Comparison of ENCODE assay signal across 22 cellular contexts in the genomic region with DNA sequence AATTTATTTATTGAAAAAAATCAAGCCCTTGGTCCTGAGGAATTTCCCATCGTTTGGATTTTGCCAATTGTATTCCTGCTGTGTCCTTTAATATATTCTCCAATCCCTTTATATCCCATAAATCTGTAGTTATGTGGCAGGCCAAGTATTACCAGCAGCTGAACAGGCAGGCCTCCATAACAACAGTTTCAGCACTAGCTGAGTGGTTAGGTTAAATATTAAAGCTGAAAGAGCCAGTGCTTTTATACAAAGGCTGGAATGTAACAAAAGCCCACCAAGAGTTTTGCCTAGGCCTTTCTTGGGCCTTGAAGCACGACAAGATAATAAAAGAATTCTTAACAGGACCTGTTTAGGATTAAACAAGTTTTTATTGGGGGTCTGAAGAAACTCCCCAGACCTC.
DNase-seq lines count a peak whose midpoint lies in the region; ATAC-seq and TF ChIP-seq lines count a peak whose summit lies in the region.
"Had no signal": no experiment of that assay in that cellular context is flagged by ENCODE, and none has a peak within 500 bp of the region (broad histone marks: within the 10 kb centered on the region; RNA-seq: fewer than 3 reads in every experiment).

No MANE protein-coding gene starts in this region.

- CTCF ChIA-PET in activated CD8-positive, alpha-beta T cell treated with anti-CD3 and anti-CD28 coated beads for 36 hours (lab: Charles Lee): no interaction called here

- TF ChIP-seq CTCF in neural progenitor cell (IDR thresholded peaks at IDR 0.05): no peak
- no peak for TF ChIP-seq CTCF in activated CD8-positive, alpha-beta T cell treated with anti-CD3 and anti-CD28 coated beads for 36 hours (IDR thresholded peaks at IDR 0.05)

- no peak overlapping the region for H2AFZ ChIP-seq in neural progenitor cell (replicated peaks)

- no peaks in the 10 kb centered on the region for H3K4me1 ChIP-seq in neural progenitor cell
- H3K4me1 ChIP-seq: BLaER1 treated with 17β-estradiol and CSF1 and Interleukin-3, amounts not matched to agents 10 nM and 100 nM; Caco-2 had no signal

- no peaks in the 10 kb centered on the region for H3F3A ChIP-seq in neural progenitor cell (ENCODE audit: low read depth)

- ATAC-seq in HG03175 (IDR thresholded peaks at IDR 0.05; ENCODE audit: unreplicated experiment): no peak
- no peak for ATAC-seq in activated CD8-positive, alpha-beta T cell treated with anti-CD3 and anti-CD28 coated beads for 36 hours
- no peak for ATAC-seq in GM19035 (IDR thresholded peaks at IDR 0.05; ENCODE audit: unreplicated experiment)
- ATAC-seq: CD8-positive, alpha-beta T cell; GM12878 had no signal

- peaks cover 2% of the 10 kb centered on the region for H3K36me3 Mint-ChIP-seq in neural progenitor cell
- no peaks in the 10 kb centered on the region for H3K36me3 Mint-ChIP-seq in activated CD8-positive, alpha-beta T cell treated with anti-CD3 and anti-CD28 coated beads for 36 hours (ENCODE audit: low read depth)
- H3K36me3 Mint-ChIP-seq: CD8-positive, alpha-beta T cell had no signal

- H3K27ac ChIP-seq in neural progenitor cell: peak overlapping the region; percentile 26
- H3K27ac ChIP-seq: BLaER1 treated with 17β-estradiol and CSF1 and Interleukin-3, amounts not matched to agents 10 nM and 100 nM; C4-2B had no signal

- peaks cover 2% of the 10 kb centered on the region for H3K27me3 Mint-ChIP-seq in neural progenitor cell (ENCODE audit: insufficient read depth, low read depth)
- H3K27me3 Mint-ChIP-seq in activated CD8-positive, alpha-beta T cell treated with anti-CD3 and anti-CD28 coated beads for 36 hours: peaks cover 4% of the 10 kb centered on the region

- no peaks in the 10 kb centered on the region for H3K79me2 ChIP-seq in neural progenitor cell (ENCODE audit: low read depth)

- DNase-seq in kidney glomerular epithelial cell (lab: John Stamatoyannopoulos, UW) (peak; percentile 12), left kidney (ENCODE audit: low read depth, low spot score) (peak; percentile 53), neural progenitor cell (ENCODE audit: low spot score) (peak; percentile 18), renal cortical epithelial cell (ENCODE audit: low read depth) (peak; percentile 53), NCI-H2171 treated with DMSO at 0.1 percent for 48 hours (lab: John Stamatoyannopoulos, UW) (no peak)
- DNase-seq in activated CD8-positive, alpha-beta T cell treated with anti-CD3 and anti-CD28 coated beads for 36 hours: no peak
- DNase-seq: 8988T; AML-193; Caco-2; Calu3; CD4-positive, alpha-beta T cell; CD8-positive, alpha-beta T cell; DMS79; DND-41; EL; GDM1 had no signal

- no peak overlapping the region for H3K4me3 ChIP-seq in neural progenitor cell
- H3K4me3 ChIP-seq: BLaER1 treated with 17β-estradiol and CSF1 and Interleukin-3, amounts not matched to agents 10 nM and 100 nM; GM12878 had no signal

- peak overlapping the region; percentile 42 for H3K27ac Mint-ChIP-seq in neural progenitor cell
- no peak overlapping the region for H3K27ac Mint-ChIP-seq in activated CD8-positive, alpha-beta T cell treated with anti-CD3 and anti-CD28 coated beads for 36 hours
- H3K27ac Mint-ChIP-seq: B cell; CD4-positive, alpha-beta T cell; CD8-positive, alpha-beta T cell had no signal

- POLR2A ChIA-PET in activated CD8-positive, alpha-beta T cell treated with anti-CD3 and anti-CD28 coated beads for 36 hours (lab: Charles Lee): no interaction called here

- H3K9ac ChIP-seq in neural progenitor cell: no peak overlapping the region
- H3K9ac ChIP-seq: BLaER1 treated with 17β-estradiol and CSF1 and Interleukin-3, amounts not matched to agents 10 nM and 100 nM had no signal

- H3K27me3 ChIP-seq in neural progenitor cell: no peaks in the 10 kb centered on the region
- H3K27me3 ChIP-seq: BLaER1 treated with 17β-estradiol and CSF1 and Interleukin-3, amounts not matched to agents 10 nM and 100 nM had no signal

- H3K9me3 ChIP-seq in neural progenitor cell (ENCODE audit: low read depth): no peaks in the 10 kb centered on the region
- H3K9me3 ChIP-seq: BLaER1 treated with 17β-estradiol and CSF1 and Interleukin-3, amounts not matched to agents 10 nM and 100 nM; Caco-2 had no signal

- H3K4me3 Mint-ChIP-seq in neural progenitor cell: no peak overlapping the region
- H3K4me3 Mint-ChIP-seq in activated CD8-positive, alpha-beta T cell treated with anti-CD3 and anti-CD28 coated beads for 36 hours: no peak overlapping the region
- H3K4me3 Mint-ChIP-seq: B cell; CD4-positive, alpha-beta T cell; CD8-positive, alpha-beta T cell had no signal

- peaks cover 12% of the 10 kb centered on the region for H3K4me1 Mint-ChIP-seq in neural progenitor cell
- no peaks in the 10 kb centered on the region for H3K4me1 Mint-ChIP-seq in activated CD8-positive, alpha-beta T cell treated with anti-CD3 and anti-CD28 coated beads for 36 hours (ENCODE audit: low read depth)
- H3K4me1 Mint-ChIP-seq: B cell had no signal

- H3K36me3 ChIP-seq in neural progenitor cell: no peaks in the 10 kb centered on the region
- H3K36me3 ChIP-seq: BLaER1 treated with 17β-estradiol and CSF1 and Interleukin-3, amounts not matched to agents 10 nM and 100 nM had no signal

- intact Hi-C loops in activated CD8-positive, alpha-beta T cell treated with anti-CD3 and anti-CD28 coated beads for 36 hours (cut with micrococcal nuclease): no loop called here

- H4K20me1 ChIP-seq in neural progenitor cell (ENCODE audit: low read depth): no peaks in the 10 kb centered on the region
- H4K20me1 ChIP-seq: BLaER1 treated with 17β-estradiol and CSF1 and Interleukin-3, amounts not matched to agents 10 nM and 100 nM had no signal

- no peak overlapping the region for H3K4me2 ChIP-seq in neural progenitor cell
- H3K4me2 ChIP-seq: BLaER1 treated with 17β-estradiol and CSF1 and Interleukin-3, amounts not matched to agents 10 nM and 100 nM had no signal

- H3K9me3 Mint-ChIP-seq in neural progenitor cell: no peaks in the 10 kb centered on the region
- no peaks in the 10 kb centered on the region for H3K9me3 Mint-ChIP-seq in activated CD8-positive, alpha-beta T cell treated with anti-CD3 and anti-CD28 coated beads for 36 hours
- H3K9me3 Mint-ChIP-seq: CD4-positive, alpha-beta T cell; CD8-positive, alpha-beta T cell had no signal

Comparison
In these comparisons a context has a peak if more than half of its experiments do, and no peak if none do; other contexts are left out.
1. DNase-seq: peak in kidney glomerular epithelial cell (single experiment), left kidney (single experiment), neural progenitor cell (single experiment) and renal cortical epithelial cell (single experiment); none in activated CD8-positive, alpha-beta T cell treated with anti-CD3 and anti-CD28 coated beads for 36 hours (single experiment) and NCI-H2171 treated with DMSO at 0.1 percent for 48 hours (single experiment).